ENCODE assay signal across 1 cellular context in the genomic region with DNA sequence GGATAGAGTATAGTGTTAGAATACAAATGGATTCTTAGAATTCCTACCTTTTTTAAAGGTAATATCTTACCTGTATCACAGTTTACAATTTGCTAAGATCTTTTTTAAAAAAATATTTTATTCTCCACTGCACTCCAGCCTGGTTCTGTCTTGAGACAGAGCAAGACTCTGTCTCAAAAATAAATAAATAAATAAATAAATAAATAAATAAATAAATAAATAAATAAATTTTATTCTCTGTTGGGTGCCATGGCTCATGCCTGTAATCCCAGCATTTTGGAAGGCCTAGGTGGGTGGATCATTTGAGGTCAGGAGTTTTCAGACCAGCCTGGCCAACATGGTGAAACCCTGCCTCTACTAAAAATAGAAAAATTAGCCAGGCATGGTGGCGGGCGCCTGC.
TF ChIP-seq lines count a peak whose summit lies in the region.

No MANE protein-coding gene starts in this region.

TF ChIP-seq in K562, 482 proteins besides CTCF, POLR2A, EP300 and RAD21:
- 0 out of 2 replicates have a peak, but pooled peaks have one; percentile 63 for TF ChIP-seq ZC3H11A (IDR thresholded peaks at IDR 0.05; ENCODE audit: low read depth, low read length)
